Comparison of ENCODE assay signal across 1 cellular context in the genomic region with DNA sequence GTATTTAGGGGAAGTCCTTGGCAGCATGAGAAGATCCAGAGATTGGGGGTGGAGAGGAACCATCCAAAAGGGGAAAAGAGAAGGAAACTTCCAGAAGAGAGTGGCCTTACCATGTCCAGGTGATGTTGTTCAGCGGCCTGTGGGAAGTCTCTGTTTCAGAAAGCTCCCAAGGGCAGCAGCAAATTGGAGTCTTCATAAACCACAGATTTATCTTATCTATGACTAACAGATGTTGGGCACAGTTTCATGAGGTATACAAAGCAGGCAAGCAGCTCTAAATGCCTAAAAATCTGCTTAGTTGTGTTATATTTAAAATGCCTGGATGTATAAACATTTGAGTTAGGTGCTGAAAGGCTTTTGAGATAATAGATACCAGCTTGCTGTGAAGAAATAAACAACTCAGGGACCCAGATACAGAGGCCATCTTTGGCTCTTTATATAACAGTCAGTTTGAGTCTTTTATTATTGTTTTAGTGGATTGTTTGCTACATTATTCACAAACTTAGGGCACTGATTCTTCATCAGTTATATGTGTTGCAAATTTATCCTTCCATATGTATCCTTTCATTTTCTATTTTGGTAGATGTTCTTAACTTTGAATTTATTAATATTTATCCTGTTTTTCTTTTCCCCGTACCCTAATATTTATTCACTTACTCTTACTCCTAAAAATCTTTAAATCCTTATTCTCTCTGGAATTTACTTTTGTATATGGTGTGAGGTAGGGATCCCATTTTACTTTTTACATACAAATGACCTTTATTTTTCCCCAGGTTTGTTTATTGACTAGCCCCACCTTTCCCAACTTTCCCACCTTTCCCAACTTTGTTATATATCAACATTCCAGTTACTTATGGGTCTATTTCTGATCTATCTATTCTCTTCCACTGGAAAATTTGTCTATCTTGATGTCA.
TF ChIP-seq lines count a peak whose summit lies in the region.

No MANE protein-coding gene starts in this region.

TF ChIP-seq in K562, 482 proteins besides CTCF, POLR2A, EP300 and RAD21 (continued from another document and continues in another):
- TF ChIP-seq SMARCC2 (IDR thresholded peaks at IDR 0.05; ENCODE audit: low read depth) (peak; percentile 88), POLR2AphosphoS2 (IDR thresholded peaks at IDR 0.05; ENCODE audit: low read length) (no peak), ZNF830 (CRISPR knock-in tag; IDR thresholded peaks at IDR 0.05) (no peak), PTBP1 (IDR thresholded peaks at IDR 0.05; ENCODE audit: low read depth, low read length) (no peak), MIER1 (IDR thresholded peaks at IDR 0.05; ENCODE audit: low read depth) (no peak), NUFIP1 (IDR thresholded peaks at IDR 0.05; ENCODE audit: partially characterized antibody) (no peak), PTRF (tag; IDR thresholded peaks at IDR 0.05) (no peak), ARID3B (CRISPR knock-in tag; IDR thresholded peaks at IDR 0.05; ENCODE audit: borderline replicate concordance) (no peak), ZKSCAN1 (IDR thresholded peaks at IDR 0.05; ENCODE audit: low read depth, low read length) (no peak), ZNF586 (CRISPR knock-in tag; conservative IDR thresholded peaks at IDR 0.05) (no peak), ATF7 (IDR thresholded peaks at IDR 0.05) (peak; percentile 66), ZNF239 (CRISPR knock-in tag; IDR thresholded peaks at IDR 0.05) (0 out of 2 replicates have a peak, but pooled peaks have one; percentile 6), MYC (IDR thresholded peaks at IDR 0.05; ENCODE audit: low read depth, low read length) (no peak), MYC (CRISPR knock-in tag; IDR thresholded peaks at IDR 0.05; ENCODE audit: borderline replicate concordance, low read depth) (no peak), ZNF263 (CRISPR knock-in tag; IDR thresholded peaks at IDR 0.05; ENCODE audit: borderline replicate concordance) (no peak), SREBF1 (IDR thresholded peaks at IDR 0.05; ENCODE audit: borderline replicate concordance, low read depth, low read length) (no peak), MTF1 (CRISPR knock-in tag; IDR thresholded peaks at IDR 0.05; ENCODE audit: borderline replicate concordance) (no peak), POLR3A (IDR thresholded peaks at IDR 0.05; ENCODE audit: borderline replicate concordance, extremely low read depth, insufficient read depth, insufficient read length) (no peak), DEAF1 (CRISPR knock-in tag; IDR thresholded peaks at IDR 0.05) (no peak), ZNF274 (IDR thresholded peaks at IDR 0.05; ENCODE audit: borderline replicate concordance, low read depth, low read length) (no peak), PHF8 (IDR thresholded peaks at IDR 0.05; ENCODE audit: borderline replicate concordance, low read length) (no peak), HOMEZ (CRISPR knock-in tag; IDR thresholded peaks at IDR 0.05) (no peak), MAZ (CRISPR knock-in tag; conservative IDR thresholded peaks at IDR 0.05 in 1 of 2, IDR thresholded peaks at IDR 0.05 in 1 of 2) (0 out of 4 replicates have a peak, but pooled peaks of 1 of the 2 experiments have one; percentile 44), SIRT6 (IDR thresholded peaks at IDR 0.05; ENCODE audit: low read depth, low read length) (no peak), EHMT2 (IDR thresholded peaks at IDR 0.05) (no peak), ATF3 (IDR thresholded peaks at IDR 0.05) (peak; percentile 37; the same call in 1 of the 2 replicates), ATF3 (CRISPR knock-in tag; conservative IDR thresholded peaks at IDR 0.05) (no peak), MEF2A (IDR thresholded peaks at IDR 0.05; ENCODE audit: control insufficient read depth, low read depth, low read length) (0 out of 2 replicates have a peak, but pooled peaks have one; percentile 17), ELF2 (CRISPR knock-in tag; IDR thresholded peaks at IDR 0.05) (no peak), PRPF4 (IDR thresholded peaks at IDR 0.05; ENCODE audit: insufficient read depth, low read depth, low read length, poor library complexity, severe bottlenecking) (no peak), MEF2D (tag; conservative IDR thresholded peaks at IDR 0.05; ENCODE audit: low read depth) (peak; percentile 89), U2AF1 (optimal IDR thresholded peaks at IDR 0.05; ENCODE audit: low read depth, low read length) (no peak), ID3 (CRISPR knock-in tag; IDR thresholded peaks at IDR 0.05) (no peak), ID3 (tag; IDR thresholded peaks at IDR 0.05) (0 out of 2 replicates have a peak, but pooled peaks have one; percentile 25), MEIS2 (IDR thresholded peaks at IDR 0.05; ENCODE audit: partially characterized antibody) (peak; percentile 98), CCAR2 (IDR thresholded peaks at IDR 0.05; ENCODE audit: low read depth, low read length) (no peak), RFX7 (CRISPR knock-in tag; IDR thresholded peaks at IDR 0.05) (no peak), CHAMP1 (IDR thresholded peaks at IDR 0.05) (no peak), FOSL1 (tag; conservative IDR thresholded peaks at IDR 0.05) (peak; percentile 93), ASH1L (IDR thresholded peaks at IDR 0.05; ENCODE audit: borderline replicate concordance, low read depth, partially characterized antibody) (no peak), POLR2G (IDR thresholded peaks at IDR 0.05; ENCODE audit: low read depth, low read length) (no peak), XRCC5 (IDR thresholded peaks at IDR 0.05; ENCODE audit: low read depth, low read length) (no peak)
- TF ChIP-seq, protein P1, sequence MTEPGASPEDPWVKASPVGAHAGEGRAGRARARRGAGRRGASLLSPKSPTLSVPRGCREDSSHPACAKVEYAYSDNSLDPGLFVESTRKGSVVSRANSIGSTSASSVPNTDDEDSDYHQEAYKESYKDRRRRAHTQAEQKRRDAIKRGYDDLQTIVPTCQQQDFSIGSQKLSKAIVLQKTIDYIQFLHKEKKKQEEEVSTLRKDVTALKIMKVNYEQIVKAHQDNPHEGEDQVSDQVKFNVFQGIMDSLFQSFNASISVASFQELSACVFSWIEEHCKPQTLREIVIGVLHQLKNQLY (CRISPR knock-in tag; conservative IDR thresholded peaks at IDR 0.05) = no peak
- TF ChIP-seq, protein P2, sequence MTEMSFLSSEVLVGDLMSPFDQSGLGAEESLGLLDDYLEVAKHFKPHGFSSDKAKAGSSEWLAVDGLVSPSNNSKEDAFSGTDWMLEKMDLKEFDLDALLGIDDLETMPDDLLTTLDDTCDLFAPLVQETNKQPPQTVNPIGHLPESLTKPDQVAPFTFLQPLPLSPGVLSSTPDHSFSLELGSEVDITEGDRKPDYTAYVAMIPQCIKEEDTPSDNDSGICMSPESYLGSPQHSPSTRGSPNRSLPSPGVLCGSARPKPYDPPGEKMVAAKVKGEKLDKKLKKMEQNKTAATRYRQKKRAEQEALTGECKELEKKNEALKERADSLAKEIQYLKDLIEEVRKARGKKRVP (CRISPR knock-in tag; IDR thresholded peaks at IDR 0.05) = no peak
- TF ChIP-seq, protein P3, sequence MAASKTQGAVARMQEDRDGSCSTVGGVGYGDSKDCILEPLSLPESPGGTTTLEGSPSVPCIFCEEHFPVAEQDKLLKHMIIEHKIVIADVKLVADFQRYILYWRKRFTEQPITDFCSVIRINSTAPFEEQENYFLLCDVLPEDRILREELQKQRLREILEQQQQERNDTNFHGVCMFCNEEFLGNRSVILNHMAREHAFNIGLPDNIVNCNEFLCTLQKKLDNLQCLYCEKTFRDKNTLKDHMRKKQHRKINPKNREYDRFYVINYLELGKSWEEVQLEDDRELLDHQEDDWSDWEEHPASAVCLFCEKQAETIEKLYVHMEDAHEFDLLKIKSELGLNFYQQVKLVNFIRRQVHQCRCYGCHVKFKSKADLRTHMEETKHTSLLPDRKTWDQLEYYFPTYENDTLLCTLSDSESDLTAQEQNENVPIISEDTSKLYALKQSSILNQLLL (CRISPR knock-in tag; IDR thresholded peaks at IDR 0.05; ENCODE audit: borderline replicate concordance) = no peak
- TF ChIP-seq, protein P4, sequence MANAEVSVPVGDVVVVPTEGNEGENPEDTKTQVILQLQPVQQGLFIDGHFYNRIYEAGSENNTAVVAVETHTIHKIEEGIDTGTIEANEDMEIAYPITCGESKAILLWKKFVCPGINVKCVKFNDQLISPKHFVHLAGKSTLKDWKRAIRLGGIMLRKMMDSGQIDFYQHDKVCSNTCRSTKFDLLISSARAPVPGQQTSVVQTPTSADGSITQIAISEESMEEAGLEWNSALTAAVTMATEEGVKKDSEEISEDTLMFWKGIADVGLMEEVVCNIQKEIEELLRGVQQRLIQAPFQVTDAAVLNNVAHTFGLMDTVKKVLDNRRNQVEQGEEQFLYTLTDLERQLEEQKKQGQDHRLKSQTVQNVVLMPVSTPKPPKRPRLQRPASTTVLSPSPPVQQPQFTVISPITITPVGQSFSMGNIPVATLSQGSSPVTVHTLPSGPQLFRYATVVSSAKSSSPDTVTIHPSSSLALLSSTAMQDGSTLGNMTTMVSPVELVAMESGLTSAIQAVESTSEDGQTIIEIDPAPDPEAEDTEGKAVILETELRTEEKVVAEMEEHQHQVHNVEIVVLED (CRISPR knock-in tag; IDR thresholded peaks at IDR 0.05) = no peak
